ENCODE assay signal across 8 cellular contexts in the genomic region with DNA sequence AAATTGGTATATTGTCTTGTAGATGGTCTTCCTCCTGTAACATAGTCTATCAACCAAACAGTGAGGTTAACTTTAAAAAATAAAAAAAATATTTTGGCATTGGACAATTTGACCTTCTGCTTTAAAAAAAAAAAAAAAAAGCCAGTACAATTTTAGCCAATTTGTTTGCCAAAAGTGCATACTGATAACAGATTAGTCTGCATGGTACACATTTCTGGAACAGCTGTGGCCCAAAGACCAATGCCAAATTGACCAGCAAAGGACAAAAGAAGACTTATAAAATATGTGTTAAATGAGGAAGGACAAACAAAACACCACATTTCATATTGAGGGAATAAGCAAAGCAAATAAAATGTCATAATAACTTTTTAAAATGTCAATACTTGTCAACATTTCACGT. TPM values are rescaled to one million over a fixed set of nuclear protein-coding genes. Genes with fewer than 3 reads are reported as not detected.
DNase-seq lines count a peak whose midpoint lies in the region; ATAC-seq, FAIRE-seq and TF ChIP-seq lines count a peak whose summit lies in the region.
"Not testable (repeated sequence)": the region's sequence is repeated elsewhere in the genome, so short reads cannot be mapped to it uniquely, and the experiment has no call there.
"Had no signal": no experiment of that assay in that cellular context is flagged by ENCODE, and none has a peak within 500 bp of the region (broad histone marks: within the 10 kb centered on the region; RNA-seq: fewer than 3 reads in every experiment).

No MANE protein-coding gene starts in this region.

- not testable (repeated sequence) for H3K27ac ChIP-seq in body of pancreas, pancreas

- DNase-seq in LNCaP clone FGC (ENCODE audit: low read depth) (peak; percentile 6), body of pancreas (peak in 3 of 4 donors; percentile 14 to 26 (median 16)), fibroblast of the aortic adventitia (ENCODE audit: low read depth) (peak; percentile 25), pancreas (peak in 1 of 6 donors; percentile 3)

- H3K36me3 ChIP-seq in body of pancreas (replicated peaks in 1 of 2; ENCODE audit: insufficient read depth in 1 of 2, low read depth in 2 of 2); pancreas: not testable (repeated sequence)

- not testable (repeated sequence) for TF ChIP-seq POLR2A in body of pancreas (IDR thresholded peaks at IDR 0.05)

- peak; percentile 35 for FAIRE-seq in endometrium (lab: Jason Lieb, UNC)
- not testable (repeated sequence) for FAIRE-seq in pancreas (lab: Jason Lieb, UNC)

- H3K4me1 ChIP-seq in body of pancreas = peaks cover 14% of the 10 kb centered on the region
- H3K4me1 ChIP-seq in pancreas = not testable (repeated sequence)

- intact Hi-C loops in body of pancreas (cut with DNase I); pancreas (cut with DNase I): not testable (repeated sequence)

- H3K4me3 ChIP-seq in LNCaP clone FGC (ENCODE audit: low read depth, low read length); body of pancreas; fibroblast of the aortic adventitia (ENCODE audit: low read depth, low read length); pancreas: not testable (repeated sequence)

- not testable (repeated sequence) for H3K9me3 ChIP-seq in body of pancreas, pancreas

- ATAC-seq in body of pancreas = not testable (repeated sequence)
- peak; percentile 30 to 78 (median 51) for ATAC-seq in pancreas

- WGBS in body of pancreas, 2 donors = 21 to 22% methylated on average over 1 of the region's 1 CpG
- WGBS in pancreas, 2 donors = 14 to 20% methylated on average over 1 of the region's 1 CpG

- TF ChIP-seq CTCF in LNCaP clone FGC (IDR thresholded peaks at IDR 0.05; ENCODE audit: control insufficient read depth, extremely low read depth, insufficient read depth); body of pancreas (IDR thresholded peaks at IDR 0.05); fibroblast of the aortic adventitia (IDR thresholded peaks at IDR 0.05; ENCODE audit: insufficient read depth, low read length); pancreas (IDR thresholded peaks at IDR 0.05): not testable (repeated sequence)

- not testable (repeated sequence) for H3K27me3 ChIP-seq in body of pancreas, pancreas

RNA-seq across cellular contexts. Expression of a gene that starts 20.8 kb away (rescaled TPM):
- 1 to 10 TPM; 5.2 to 5.6 TPM for total RNA-seq in body of pancreas
- total RNA-seq in fibroblast of the aortic adventitia (ENCODE audit: low replicate concordance) = 2.3 and 7.1 TPM in 2 replicates
- total RNA-seq in pancreas = 1 to 10 TPM; 1.8 to 3.4 (median 2.2) TPM
- polyA plus RNA-seq in pancreas = 10 to 100 TPM in 1 of 2 donors, 1 to 10 TPM in 1; 6.6 to 13.8 TPM
- total RNA-seq: Caco-2; CD4-positive, alpha-beta T cell had no signal
- polyA plus RNA-seq: CD14-positive monocyte had no signal
